In the genomic region with DNA sequence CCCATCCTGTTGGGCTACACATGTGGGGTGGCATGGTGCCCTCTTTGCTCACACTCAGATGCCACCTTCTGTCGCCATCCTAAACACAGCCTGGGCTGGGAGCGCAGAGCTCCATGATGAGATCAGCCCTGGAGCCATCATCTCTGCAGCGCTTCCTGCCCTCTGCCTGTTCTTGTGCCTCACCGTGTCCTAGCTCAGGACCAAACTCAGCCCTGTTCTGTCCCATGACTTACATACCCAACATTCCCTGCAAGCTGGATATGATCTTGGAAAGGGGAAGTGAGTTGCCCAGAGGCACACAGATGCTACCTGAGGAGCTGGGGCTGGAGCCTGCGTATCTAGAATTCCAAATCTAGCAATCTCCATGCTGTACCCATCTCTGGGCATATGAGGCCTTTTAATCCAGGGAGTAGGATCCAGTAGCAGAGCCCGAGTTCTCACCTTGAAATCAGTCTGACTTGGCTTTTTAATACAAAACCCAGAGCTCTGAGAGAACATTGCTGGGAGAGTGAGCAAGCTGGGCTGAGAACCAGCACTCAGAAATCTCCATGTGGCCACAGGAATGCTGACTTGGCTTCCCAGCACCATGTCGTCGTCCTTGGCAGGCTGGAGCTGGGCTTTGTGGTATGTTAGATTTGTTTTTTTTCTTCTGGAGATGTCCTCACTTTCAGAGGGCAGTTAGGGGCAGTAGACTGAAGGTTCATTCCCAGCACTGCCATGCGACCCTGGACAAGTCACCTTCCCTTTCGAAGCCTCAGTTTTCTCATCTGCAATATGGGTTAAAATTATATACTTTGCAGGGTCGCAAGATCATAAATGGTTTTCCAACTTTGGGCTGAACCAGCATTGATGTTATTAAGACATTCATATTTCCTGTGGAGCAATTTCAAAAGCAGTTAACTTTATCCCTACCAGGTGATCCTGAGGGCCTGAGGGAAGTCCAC, we compare ENCODE assay signal across 9 cellular contexts. TPM values are rescaled to one million over a fixed set of nuclear protein-coding genes. Genes with fewer than 3 reads are reported as not detected.
DNase-seq lines count a peak whose midpoint lies in the region; ATAC-seq and TF ChIP-seq lines count a peak whose summit lies in the region.
"Had no signal": no experiment of that assay in that cellular context is flagged by ENCODE, and none has a peak within 500 bp of the region (broad histone marks: within the 10 kb centered on the region; RNA-seq: fewer than 3 reads in every experiment).

No MANE protein-coding gene starts in this region.

- CTCF ChIA-PET in activated CD4-positive, alpha-beta T cell treated with anti-CD3 and anti-CD28 coated beads, Interleukin-2, amount 10 ng/mL, durations not matched to agents 7 days and 5 days (lab: Charles Lee), result interaction anchor here (1.3 kb wide), 1 partner anchor 11 kb away, joined by 3 read pairs; no protein-coding TSS in a partner anchor

- peaks cover 6 to 40% (median 31%) of the 10 kb centered on the region in 5 donors for H3K4me1 ChIP-seq in subcutaneous abdominal adipose tissue (ENCODE audit: control insufficient read depth in 5 of 5, insufficient read depth in 5 of 5, low read length in 5 of 5)

- no peak overlapping the region for H3K4me3 Mint-ChIP-seq in activated CD4-positive, alpha-beta T cell treated with anti-CD3 and anti-CD28 coated beads, Interleukin-2, amount 10 ng/mL, durations not matched to agents 7 days and 5 days

- no peak overlapping the region for H3K27ac Mint-ChIP-seq in activated CD4-positive, alpha-beta T cell treated with anti-CD3 and anti-CD28 coated beads, Interleukin-2, amount 10 ng/mL, durations not matched to agents 7 days and 5 days

- H3K36me3 Mint-ChIP-seq in activated CD4-positive, alpha-beta T cell treated with anti-CD3 and anti-CD28 coated beads, Interleukin-2, amount 10 ng/mL, durations not matched to agents 7 days and 5 days (ENCODE audit: low read depth), result no peaks in the 10 kb centered on the region

- H3K36me3 ChIP-seq in brain microvascular endothelial cell (replicated peaks), result no peaks in the 10 kb centered on the region
- H3K36me3 ChIP-seq in subcutaneous abdominal adipose tissue (ENCODE audit: control insufficient read depth in 5 of 5, insufficient read depth in 5 of 5, low read length in 5 of 5), result no peaks in the 10 kb centered on the region

- TF ChIP-seq CTCF in brain microvascular endothelial cell (IDR thresholded peaks at IDR 0.05; ENCODE audit: low read depth, low read length, missing control alignments), result no peak

- ATAC-seq in HG03460 (IDR thresholded peaks at IDR 0.05; ENCODE audit: unreplicated experiment), result no peak
- ATAC-seq: Panc1 had no signal

- H3K27ac ChIP-seq in brain microvascular endothelial cell, result peak overlapping the region; percentile 78
- peak overlapping the region; percentile 10 for H3K27ac ChIP-seq in subcutaneous abdominal adipose tissue (ENCODE audit: low read depth, low read length)

- in situ Hi-C loops in brain microvascular endothelial cell (cut with HindIII; ENCODE audit: low pct_ligation_motif_present, low sequenced_read_pairs), result no loop called here

- H3K9me3 ChIP-seq in subcutaneous abdominal adipose tissue (ENCODE audit: control insufficient read depth in 5 of 5, low read length in 5 of 5), result no peaks in the 10 kb centered on the region

- POLR2A ChIA-PET in activated CD4-positive, alpha-beta T cell treated with anti-CD3 and anti-CD28 coated beads, Interleukin-2, amount 10 ng/mL, durations not matched to agents 7 days and 5 days (lab: Charles Lee), result no interaction called here

- DNase-seq in HCEC 1CT (peak; percentile 89), brain microvascular endothelial cell (peak; percentile 95), kidney glomerular epithelial cell (lab: John Stamatoyannopoulos, UW) (peak; percentile 80), DMS153 treated with DMSO at 0.1 percent for 48 hours (lab: John Stamatoyannopoulos, UW; ENCODE audit: unreplicated experiment) (no peak), DMS53 treated with DMSO at 0.1 percent for 48 hours (lab: John Stamatoyannopoulos, UW; ENCODE audit: unreplicated experiment) (no peak)
- no peak for DNase-seq in activated CD4-positive, alpha-beta T cell treated with anti-CD3 and anti-CD28 coated beads, Interleukin-2, amount 10 ng/mL, durations not matched to agents 7 days and 5 days

- H3K9me3 Mint-ChIP-seq in activated CD4-positive, alpha-beta T cell treated with anti-CD3 and anti-CD28 coated beads, Interleukin-2, amount 10 ng/mL, durations not matched to agents 7 days and 5 days, result no peaks in the 10 kb centered on the region

- H3K4me1 Mint-ChIP-seq in activated CD4-positive, alpha-beta T cell treated with anti-CD3 and anti-CD28 coated beads, Interleukin-2, amount 10 ng/mL, durations not matched to agents 7 days and 5 days, result peaks cover 6% of the 10 kb centered on the region

- peak overlapping the region in 3 of 5 donors; percentile 3 to 10 (median 9) for H3K9ac ChIP-seq in subcutaneous abdominal adipose tissue (ENCODE audit: low read length in 5 of 5)

- H3K27me3 Mint-ChIP-seq in activated CD4-positive, alpha-beta T cell treated with anti-CD3 and anti-CD28 coated beads, Interleukin-2, amount 10 ng/mL, durations not matched to agents 7 days and 5 days, result peaks cover 45% of the 10 kb centered on the region

- H3K27me3 ChIP-seq in brain microvascular endothelial cell (replicated peaks), result peaks cover 7% of the 10 kb centered on the region
- peaks cover 0 to 28% (median 10%) of the 10 kb centered on the region in 5 donors for H3K27me3 ChIP-seq in subcutaneous abdominal adipose tissue (ENCODE audit: control insufficient read depth in 5 of 5, insufficient read depth in 4 of 5, low read length in 5 of 5)

- no peak overlapping the region for H3K4me3 ChIP-seq in brain microvascular endothelial cell (ENCODE audit: low read depth, low read length)
- peak overlapping the region in 1 of 5 donors; percentile 17 for H3K4me3 ChIP-seq in subcutaneous abdominal adipose tissue (ENCODE audit: low read depth in 1 of 5, low read length in 5 of 5)

RNA-seq across cellular contexts. Expression of gene ALPL, which starts 2.6 kb away (rescaled TPM):
- not detected for total RNA-seq in activated CD4-positive, alpha-beta T cell treated with anti-CD3 and anti-CD28 coated beads, Interleukin-2, amount 10 ng/mL, durations not matched to agents 7 days and 5 days

Comparison
In these comparisons a context has a peak if more than half of its experiments do, and no peak if none do; other contexts are left out.
1. DNase-seq: peak in HCEC 1CT (single experiment), brain microvascular endothelial cell (single experiment) and kidney glomerular epithelial cell (single experiment); none in activated CD4-positive, alpha-beta T cell treated with anti-CD3 and anti-CD28 coated beads, Interleukin-2, amount 10 ng/mL, durations not matched to agents 7 days and 5 days (single experiment), DMS153 treated with DMSO at 0.1 percent for 48 hours (single experiment) and DMS53 treated with DMSO at 0.1 percent for 48 hours (single experiment).